ENCODE assay signal across 25 cellular contexts in genomic region chr10:130509881-130510689, GRCh38.
DNase-seq lines count a peak whose midpoint lies in the region; ATAC-seq, FAIRE-seq and TF ChIP-seq lines count a peak whose summit lies in the region.
"Had no signal": no experiment of that assay in that cellular context is flagged by ENCODE, and none has a peak within 500 bp of the region (broad histone marks: within the 10 kb centered on the region; RNA-seq: fewer than 3 reads in every experiment).

No MANE protein-coding gene starts in this region.

- H3K27me3 ChIP-seq in right atrium auricular region (no peaks in the 10 kb centered on the region), bronchial epithelial cell (ENCODE audit: control insufficient read depth, insufficient read depth, low read length) (no peaks in the 10 kb centered on the region)
- H3K27me3 ChIP-seq: BE2C had no signal

- no peaks in the 10 kb centered on the region for H3K36me3 ChIP-seq in right atrium auricular region
- H3K36me3 ChIP-seq in bronchial epithelial cell (ENCODE audit: control insufficient read depth, insufficient read depth, low read length), result no peaks in the 10 kb centered on the region
- no peaks in the 10 kb centered on the region for H3K36me3 ChIP-seq in kidney (ENCODE audit: control insufficient read depth in 1 of 2, insufficient read depth in 2 of 2, low read length in 2 of 2)
- H3K36me3 ChIP-seq: BE2C had no signal

- peaks cover 43% of the 10 kb centered on the region for H3K9me3 Mint-ChIP-seq in osteocyte (ENCODE audit: unreplicated experiment)
- H3K9me3 Mint-ChIP-seq: CD8-positive, alpha-beta T cell had no signal

- H3K27ac Mint-ChIP-seq in osteocyte (ENCODE audit: unreplicated experiment), result no peak overlapping the region
- H3K27ac Mint-ChIP-seq: CD4-positive, CD25-positive, alpha-beta regulatory T cell; CD8-positive, alpha-beta T cell had no signal

- TF ChIP-seq CTCF in right atrium auricular region (IDR thresholded peaks at IDR 0.05) (no peak), bronchial epithelial cell (IDR thresholded peaks at IDR 0.05; ENCODE audit: insufficient read depth, low read length, severe bottlenecking) (no peak), kidney (IDR thresholded peaks at IDR 0.05; ENCODE audit: borderline replicate concordance, extremely low read depth, insufficient read depth) (no peak), osteocyte (IDR thresholded peaks at IDR 0.05) (no peak)

- no peaks in the 10 kb centered on the region for H3K4me1 ChIP-seq in right atrium auricular region
- H3K4me1 ChIP-seq in kidney (ENCODE audit: control insufficient read depth in 1 of 2, insufficient read depth in 1 of 2, low read depth in 1 of 2, low read length in 2 of 2), result no peaks in the 10 kb centered on the region
- H3K4me1 ChIP-seq: A549, BE2C, Caco-2 had no signal

- peak; percentile 34 for DNase-seq in right atrium auricular region (ENCODE audit: low spot score)
- DNase-seq in cardiac septum (ENCODE audit: low spot score), result no peak
- no peak for DNase-seq in bronchial epithelial cell (ENCODE audit: low read depth)
- DNase-seq in kidney, result peak; percentile 67
- peak; percentile 72 for DNase-seq in osteocyte (ENCODE audit: extremely low spot score, unreplicated experiment)
- DNase-seq in RPMI8226, result no peak
- DNase-seq: 8988T; ACHN; AML-193; BE2C; Caco-2; CD4-positive, CD25-positive, alpha-beta regulatory T cell; CD8-positive, alpha-beta T cell; DMS153; DND-41; GM23248; H7 had no signal

- no peak overlapping the region for H3K4me3 Mint-ChIP-seq in osteocyte (ENCODE audit: unreplicated experiment)
- H3K4me3 Mint-ChIP-seq: CD4-positive, CD25-positive, alpha-beta regulatory T cell; CD8-positive, alpha-beta T cell had no signal

- peak; percentile 18 for FAIRE-seq in bronchial epithelial cell (lab: Jason Lieb, UNC)
- no peak for FAIRE-seq in kidney (lab: Jason Lieb, UNC)
- FAIRE-seq: A549, G401.6, GM12892, H1 had no signal

- no peaks in the 10 kb centered on the region for H3K4me1 Mint-ChIP-seq in osteocyte (ENCODE audit: unreplicated experiment)
- H3K4me1 Mint-ChIP-seq: CD4-positive, CD25-positive, alpha-beta regulatory T cell had no signal

- H3K9me3 ChIP-seq in right atrium auricular region (no peaks in the 10 kb centered on the region), kidney (ENCODE audit: control insufficient read depth in 1 of 2, low read length in 2 of 2) (no peaks in the 10 kb centered on the region)
- H3K9me3 ChIP-seq: A549, BE2C, Caco-2 had no signal

- no peak overlapping the region for H3K9ac ChIP-seq in kidney (ENCODE audit: low read length in 2 of 2)
- H3K9ac ChIP-seq: GM23248 had no signal

- no peak for ATAC-seq in GM21526 (IDR thresholded peaks at IDR 0.05; ENCODE audit: low FRiP score, unreplicated experiment)
- ATAC-seq in HG02938 (IDR thresholded peaks at IDR 0.05; ENCODE audit: unreplicated experiment), result no peak
- ATAC-seq: A549; CD8-positive, alpha-beta T cell; HCT116 had no signal

- H3K4me3 ChIP-seq in right atrium auricular region (no peak overlapping the region), bronchial epithelial cell (ENCODE audit: low read depth, low read length) (no peak overlapping the region), kidney (ENCODE audit: low read length in 2 of 2) (no peak overlapping the region)
- H3K4me3 ChIP-seq: A549, GM23248 had no signal

- H3K36me3 Mint-ChIP-seq in osteocyte (ENCODE audit: unreplicated experiment), result no peaks in the 10 kb centered on the region
- H3K36me3 Mint-ChIP-seq: CD4-positive, CD25-positive, alpha-beta regulatory T cell; CD8-positive, alpha-beta T cell had no signal

- intact Hi-C loops in cardiac septum (cut with DNase I) (no loop called here), kidney (cut with DNase I) (no loop called here)

- H3K27ac ChIP-seq in right atrium auricular region (no peak overlapping the region), kidney (ENCODE audit: low read depth in 2 of 2, low read length in 2 of 2) (no peak overlapping the region)
- H3K27ac ChIP-seq: A549, C4-2B, GM23248 had no signal

- no peaks in the 10 kb centered on the region for H3K27me3 Mint-ChIP-seq in osteocyte (ENCODE audit: unreplicated experiment)
- H3K27me3 Mint-ChIP-seq: CD4-positive, CD25-positive, alpha-beta regulatory T cell had no signal

Comparison
In these comparisons a context has a peak if more than half of its experiments do, and no peak if none do; other contexts are left out.
1. DNase-seq: peak in right atrium auricular region (single experiment), kidney (single experiment) and osteocyte (single experiment); none in cardiac septum (single experiment), bronchial epithelial cell (single experiment) and RPMI8226 (single experiment).